Comparison of ENCODE assay signal across 8 cellular contexts in the genomic region with DNA sequence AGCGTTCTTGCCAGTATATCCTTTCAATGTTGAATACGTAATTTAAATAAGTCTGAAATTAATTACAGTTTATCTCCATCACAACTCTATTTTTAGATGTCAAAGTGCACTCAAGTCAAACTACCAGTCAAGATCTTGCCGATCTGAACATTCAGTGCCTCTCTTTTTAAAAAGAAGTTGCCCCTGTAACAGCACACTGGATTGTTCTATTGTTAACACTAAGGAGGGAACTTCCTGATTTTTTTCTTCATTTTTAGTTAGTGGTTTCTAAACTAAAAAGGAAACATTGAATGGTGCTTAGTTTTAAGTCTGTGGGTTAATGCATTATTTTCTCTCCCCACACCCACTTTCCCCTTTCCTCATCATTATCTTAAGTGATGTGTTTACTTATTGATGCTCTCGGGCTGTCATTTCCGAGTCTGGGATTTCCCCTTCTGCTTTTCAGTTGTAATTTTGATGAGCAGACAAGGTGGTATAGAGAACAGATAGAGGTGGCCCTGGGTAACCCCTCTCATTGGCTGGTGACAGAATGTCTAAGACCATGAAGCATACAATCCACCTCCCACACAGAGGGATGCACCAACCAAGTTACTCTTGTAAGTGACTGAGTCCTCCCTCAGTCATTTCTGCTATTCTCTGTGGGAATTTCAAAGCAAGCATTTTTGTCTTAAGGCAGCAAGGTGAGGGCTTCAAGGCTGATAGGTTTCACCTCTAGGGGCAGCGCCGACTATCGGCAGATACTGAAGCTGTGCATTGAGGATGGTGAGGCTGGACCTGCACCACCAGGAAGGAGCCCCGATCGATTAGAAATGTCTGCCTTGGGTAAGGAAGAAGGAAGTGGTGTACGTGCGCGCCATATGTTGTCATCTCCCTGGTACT. TPM values are rescaled to one million over a fixed set of nuclear protein-coding genes. Genes with fewer than 3 reads are reported as not detected.
DNase-seq lines count a peak whose midpoint lies in the region; ATAC-seq and TF ChIP-seq lines count a peak whose summit lies in the region.

No MANE protein-coding gene starts in this region.

- DNase-seq in activated CD8-positive, alpha-beta memory T cell treated with anti-CD3 and anti-CD28 coated beads, Interleukin-2, amount 50 U/mL, for 48 hours: peak; percentile 70
- DNase-seq in retinal pigment epithelial cell (ENCODE audit: low read depth): no peak
- DNase-seq in GF-D8 (lab: John Stamatoyannopoulos, UW): no peak
- no peak for DNase-seq in NCI-H2029 treated with DMSO at 0.1 percent for 48 hours (lab: John Stamatoyannopoulos, UW)
- no peak for DNase-seq in NCI-H2081 treated with DMSO at 0.1 percent for 48 hours (lab: John Stamatoyannopoulos, UW)

- peak; percentile 53 for TF ChIP-seq CTCF in GM12873 (IDR thresholded peaks at IDR 0.05; ENCODE audit: insufficient read depth, low read depth, low read length, missing control alignments)
- peak; percentile 19 for TF ChIP-seq CTCF in retinal pigment epithelial cell (conservative IDR thresholded peaks at IDR 0.05; ENCODE audit: low read depth, low read length)

- H3K27ac Mint-ChIP-seq in IgD-negative memory B cell: peak overlapping the region in 2 of 3 donors; percentile 23 to 26

- no peak for ATAC-seq in GM18858 (IDR thresholded peaks at IDR 0.05; ENCODE audit: unreplicated experiment)

- no peaks in the 10 kb centered on the region for H3K9me3 Mint-ChIP-seq in IgD-negative memory B cell

- H3K4me3 ChIP-seq in retinal pigment epithelial cell (ENCODE audit: low read length): no peak overlapping the region

- no peaks in the 10 kb centered on the region for H3K36me3 Mint-ChIP-seq in IgD-negative memory B cell

- peaks cover 5% of the 10 kb centered on the region for H3K27me3 Mint-ChIP-seq in IgD-negative memory B cell

- H3K4me1 Mint-ChIP-seq in IgD-negative memory B cell: peaks cover 11 to 19% (median 18%) of the 10 kb centered on the region in 3 donors

- H3K4me3 Mint-ChIP-seq in IgD-negative memory B cell: peak overlapping the region; percentile 30 to 74 (median 46)

RNA-seq across cellular contexts. Expression of a gene that starts 49.4 kb away (rescaled TPM):
- 3.0 TPM for polyA plus RNA-seq in IgD-negative memory B cell
